ENCODE assay signal across 10 cellular contexts in genomic region chr12:9118161-9118560, GRCh38. TPM values are rescaled to one million over a fixed set of nuclear protein-coding genes. Genes with fewer than 3 reads are reported as not detected.
DNase-seq lines count a peak whose midpoint lies in the region; ATAC-seq, FAIRE-seq and TF ChIP-seq lines count a peak whose summit lies in the region.
"Had no signal": no experiment of that assay in that cellular context is flagged by ENCODE, and none has a peak within 500 bp of the region (broad histone marks: within the 10 kb centered on the region; RNA-seq: fewer than 3 reads in every experiment).

No MANE protein-coding gene starts in this region.

- no peak for TF ChIP-seq CTCF in esophagus squamous epithelium (IDR thresholded peaks at IDR 0.05)

- no peak for TF ChIP-seq POLR2A in esophagus squamous epithelium (IDR thresholded peaks at IDR 0.05)

- H3K4me3 ChIP-seq in esophagus squamous epithelium, result peak overlapping the region in 1 of 4 donors; percentile 11

- H3K27ac ChIP-seq in esophagus squamous epithelium, result peak overlapping the region; percentile 27 to 87 (median 84)

- in situ Hi-C loops in KBM-7 (cut with MboI; ENCODE audit: low pct_unique_long_range_greater_than_20kb, low sequenced_read_pairs), result no loop called here

- WGBS in esophagus squamous epithelium, 2 donors, result 33 to 45% methylated on average over 2 to 3 of the region's 3 CpGs

- no peaks in the 10 kb centered on the region for H3K36me3 Mint-ChIP-seq in stimulated activated memory B cell treated with anti-CD40 and anti-IgM and Interleukin-4, amounts not matched to agents 10 μg/mL and 1 μg/mL and 100 μg/mL, for 72 hours

- no peaks in the 10 kb centered on the region for H3K9me3 ChIP-seq in esophagus squamous epithelium

- H3K36me3 ChIP-seq in esophagus squamous epithelium, result no peaks in the 10 kb centered on the region

- peaks cover 33% of the 10 kb centered on the region for H3K27me3 Mint-ChIP-seq in stimulated activated memory B cell treated with anti-CD40 and anti-IgM and Interleukin-4, amounts not matched to agents 10 μg/mL and 1 μg/mL and 100 μg/mL, for 72 hours

- no peaks in the 10 kb centered on the region for H3K9me3 Mint-ChIP-seq in stimulated activated memory B cell treated with anti-CD40 and anti-IgM and Interleukin-4, amounts not matched to agents 10 μg/mL and 1 μg/mL and 100 μg/mL, for 72 hours

- H3K4me3 Mint-ChIP-seq in stimulated activated memory B cell treated with anti-CD40 and anti-IgM and Interleukin-4, amounts not matched to agents 10 μg/mL and 1 μg/mL and 100 μg/mL, for 72 hours, result no peak overlapping the region

- ATAC-seq in stimulated activated memory B cell treated with anti-CD40 and anti-IgM and Interleukin-4, amounts not matched to agents 10 μg/mL and 1 μg/mL and 100 μg/mL, for 72 hours, result peak; percentile 95
- no peak for ATAC-seq in HG02973 (IDR thresholded peaks at IDR 0.05; ENCODE audit: unreplicated experiment)

- H3K4me1 ChIP-seq in esophagus squamous epithelium, result peaks cover 0 to 51% (median 11%) of the 10 kb centered on the region in 3 donors

- intact Hi-C loops in esophagus squamous epithelium (cut with DNase I), result no loop called here

- H3K4me1 Mint-ChIP-seq in stimulated activated memory B cell treated with anti-CD40 and anti-IgM and Interleukin-4, amounts not matched to agents 10 μg/mL and 1 μg/mL and 100 μg/mL, for 72 hours, result peaks cover 36% of the 10 kb centered on the region

- no peak overlapping the region for H3K27ac Mint-ChIP-seq in stimulated activated memory B cell treated with anti-CD40 and anti-IgM and Interleukin-4, amounts not matched to agents 10 μg/mL and 1 μg/mL and 100 μg/mL, for 72 hours

- no peak for DNase-seq in GM19239 (ENCODE audit: insufficient read length, low spot score)
- peak; percentile 75 for DNase-seq in KBM-7
- DNase-seq in esophagus squamous epithelium (lab: John Stamatoyannopoulos, UW), result no peak
- DNase-seq in 8988T, result no peak
- no peak for DNase-seq in activated CD4-positive, alpha-beta T cell treated with anti-CD3 and anti-CD28 coated beads for 1 hour
- no peak for DNase-seq in activated CD4-positive, alpha-beta T cell treated with anti-CD3 and anti-CD28 coated beads, Interleukin-2, amount 50 U/mL, for 1 hour
- DNase-seq: HCEC 1CT had no signal

- H3K27me3 ChIP-seq in esophagus squamous epithelium, result no peaks in the 10 kb centered on the region

- FAIRE-seq in GM19239 (lab: Jason Lieb, UNC), result peak; percentile 71

RNA-seq across cellular contexts. Expression of gene A2M, which starts 2.4 kb away (rescaled TPM):
- 100 to 1,000 TPM in 2 of 4 donors, 10 to 100 TPM in 2; 14.7 to 467 (median 92.4) TPM for total RNA-seq in esophagus squamous epithelium
- total RNA-seq: T-helper 2 cell treated with Interferon-gamma antibody and Interleukin-4, amounts not matched to agents 100 ng/mL and 5 ng/mL, for 36 hours had no signal
